ENCODE assay signal across 8 cellular contexts in the genomic region with DNA sequence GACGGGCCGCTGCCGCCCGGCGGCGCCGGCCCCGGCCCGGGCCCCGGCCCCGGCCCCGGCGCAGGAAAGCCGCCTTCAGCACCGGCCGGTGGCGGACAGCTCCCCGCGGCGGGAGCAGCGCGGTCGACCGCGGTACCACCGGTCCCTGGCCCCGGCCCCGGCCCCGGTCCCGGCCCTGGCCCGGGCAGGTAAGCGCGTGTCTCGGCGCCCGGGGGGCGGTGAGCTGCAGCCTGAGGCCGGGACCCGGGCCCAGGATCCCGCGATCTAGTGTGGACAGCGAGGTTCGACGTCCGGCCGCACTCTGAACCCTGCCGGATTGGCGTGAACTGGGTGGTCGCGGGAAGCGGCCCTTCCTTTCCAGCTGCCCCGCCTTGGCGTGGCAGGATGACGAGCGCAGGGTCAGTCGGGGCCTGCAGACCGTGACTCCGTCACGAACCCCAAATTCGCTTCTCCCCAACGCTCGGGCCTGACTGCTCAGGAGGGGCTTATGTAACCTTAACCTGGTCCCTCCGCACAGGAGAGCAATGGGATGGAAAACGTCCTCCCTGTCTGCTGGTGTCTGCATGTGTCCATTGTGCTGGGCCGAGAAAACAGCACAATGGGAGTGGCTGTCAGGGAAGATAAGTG. TPM values are rescaled to one million over a fixed set of nuclear protein-coding genes. Genes with fewer than 3 reads are reported as not detected.
DNase-seq lines count a peak whose midpoint lies in the region; ATAC-seq and TF ChIP-seq lines count a peak whose summit lies in the region.

No MANE protein-coding gene starts in this region.

- no peaks in the 10 kb centered on the region for H3K36me3 Mint-ChIP-seq in nephron (ENCODE audit: low read depth)

- H3K27me3 ChIP-seq in transverse colon = peaks cover 33% of the 10 kb centered on the region

- peaks cover 15% of the 10 kb centered on the region for H3K4me1 Mint-ChIP-seq in nephron

- H3K4me3 ChIP-seq in epithelial cell of proximal tubule (ENCODE audit: low read depth, low read length) (peak overlapping the region; percentile 45), transverse colon (peak overlapping the region in 3 of 4 donors; percentile 48 to 74 (median 59))

- H3K4me3 Mint-ChIP-seq in nephron = peak overlapping the region; percentile 67 to 81 (median 74)

- peaks cover 36% of the 10 kb centered on the region for H3K27me3 Mint-ChIP-seq in nephron (ENCODE audit: low read depth)

- H3K9me3 Mint-ChIP-seq in nephron = no peaks in the 10 kb centered on the region

- H3K4me1 ChIP-seq in transverse colon = peaks cover 4 to 19% (median 15%) of the 10 kb centered on the region in 4 donors

- H3K36me3 ChIP-seq in transverse colon = no peaks in the 10 kb centered on the region

- DNase-seq in AG20443 (ENCODE audit: low spot score) (peak; percentile 87), epithelial cell of proximal tubule (ENCODE audit: low read depth) (no peak), transverse colon (peak; percentile 57), H4 (ENCODE audit: low spot score) (no peak)
- peak; percentile 55 to 62 for DNase-seq in activated CD4-positive, alpha-beta T cell treated with anti-CD3 and anti-CD28 coated beads, Interleukin-2, amount 50 U/mL, for 48 hours

- ATAC-seq in GM19395 (IDR thresholded peaks at IDR 0.05; ENCODE audit: unreplicated experiment) = peak; percentile 51
- ATAC-seq in HG03558 (IDR thresholded peaks at IDR 0.05; ENCODE audit: extremely low read depth, unreplicated experiment) = peak; percentile 33

- 5% methylated on average over 38 of the region's 65 CpGs; no CpG with 5 or more reads in 1 of the 2 donors for WGBS in transverse colon (ENCODE audit: low coverage in 1 of 2), 2 donors

- no peak for TF ChIP-seq POLR2A in transverse colon (IDR thresholded peaks at IDR 0.05)

- intact Hi-C loops in transverse colon (cut with DNase I; ENCODE audit: low total_unique reads) = no loop called here

- no peaks in the 10 kb centered on the region for H3K9me3 ChIP-seq in transverse colon

- TF ChIP-seq EP300 in transverse colon (IDR thresholded peaks at IDR 0.05; ENCODE audit: low read depth) = no peak

- H3K27ac ChIP-seq in transverse colon = no peak overlapping the region

- in situ Hi-C loops in transverse colon (cut with MboI; ENCODE audit: low pct_ligation_motif_present in 1 of 4, low pct_unique_long_range_greater_than_20kb in 1 of 4, low sequenced_read_pairs in 3 of 4) = no loop called here

- peak overlapping the region in 1 of 3 experiments; percentile 3 for H3K27ac Mint-ChIP-seq in nephron

- TF ChIP-seq CTCF in epithelial cell of proximal tubule (conservative IDR thresholded peaks at IDR 0.05; ENCODE audit: low read depth, low read length) = no peak
- no peak for TF ChIP-seq CTCF in nephron (IDR thresholded peaks at IDR 0.05; ENCODE audit: unreplicated experiment in 3 of 3)
- no peak for TF ChIP-seq CTCF in transverse colon (IDR thresholded peaks at IDR 0.05)

RNA-seq across cellular contexts. Expression of a gene that starts 0.5 kb away (rescaled TPM):
- total RNA-seq in epithelial cell of proximal tubule (under 0.01 and 0.46 TPM in 2 replicates), transverse colon (under 1 TPM in 3 of 4 donors, not detected in 1; under 0.01 to 0.32 (median 0.27) TPM)
- total RNA-seq in H4 (2014; rRNA removed; shearing (Covaris generic)) = 0.04 and 0.16 TPM in 2 replicates

Comparison
In these comparisons a context has a peak if more than half of its experiments do, and no peak if none do; other contexts are left out.
1. DNase-seq: peak in AG20443 (single experiment), activated CD4-positive, alpha-beta T cell treated with anti-CD3 and anti-CD28 coated beads, Interleukin-2, amount 50 U/mL, for 48 hours (2 of 2) and transverse colon (single experiment); none in epithelial cell of proximal tubule (single experiment) and H4 (single experiment).